Comparison of ENCODE assay signal across 2 cellular contexts in genomic region chr4:770022-770421, GRCh38.
TF ChIP-seq lines count a peak whose summit lies in the region.

No MANE protein-coding gene starts in this region.

TF ChIP-seq in GM12891, 5 proteins besides CTCF, POLR2A, EP300 and RAD21:
- TF ChIP-seq POLR2AphosphoS5 (IDR thresholded peaks at IDR 0.05; ENCODE audit: low read depth, low read length) (0 out of 2 replicates have a peak, but pooled peaks have one; percentile 24), PAX5 (IDR thresholded peaks at IDR 0.05; ENCODE audit: insufficient read depth, low read length, severe bottlenecking) (no peak), POU2F2 (IDR thresholded peaks at IDR 0.05; ENCODE audit: low read depth, low read length) (peak; percentile 56; the same call in 1 of the 2 replicates), SPI1 (IDR thresholded peaks at IDR 0.05; ENCODE audit: low read depth, low read length) (no peak), TAF1 (IDR thresholded peaks at IDR 0.05; ENCODE audit: low read depth, low read length) (no peak)

TF ChIP-seq in H1, 55 proteins besides CTCF, POLR2A, EP300 and RAD21:
- peak; percentile 85 for TF ChIP-seq POLR2AphosphoS5 (IDR thresholded peaks at IDR 0.05; ENCODE audit: low read depth, low read length)
- no peak for TF ChIP-seq ATF3 (IDR thresholded peaks at IDR 0.05; ENCODE audit: insufficient read depth, low read depth, low read length)
